In genomic region chr21:45476582-45476981, GRCh38 we compare ENCODE assay signal across 21 cellular contexts.
DNase-seq lines count a peak whose midpoint lies in the region; ATAC-seq and TF ChIP-seq lines count a peak whose summit lies in the region.
"Had no signal": no experiment of that assay in that cellular context is flagged by ENCODE, and none has a peak within 500 bp of the region (broad histone marks: within the 10 kb centered on the region; RNA-seq: fewer than 3 reads in every experiment).

No MANE protein-coding gene starts in this region.

- no peaks in the 10 kb centered on the region for H3K9me3 ChIP-seq in CD8-positive, alpha-beta memory T cell (ENCODE audit: low read length)
- H3K9me3 ChIP-seq: left ventricle myocardium inferior, vagina had no signal

- no peak overlapping the region for H3K27ac ChIP-seq in CD8-positive, alpha-beta memory T cell (ENCODE audit: low read depth, low read length)
- H3K27ac ChIP-seq: left ventricle myocardium inferior, PC-9, SK-N-MC, vagina had no signal

- ATAC-seq in activated CD8-positive, alpha-beta T cell treated with anti-CD3 and anti-CD28 coated beads, Interleukin-2, amount 10 ng/mL, durations not matched to agents 7 days and 5 days: no peak
- ATAC-seq in memory B cell (ENCODE audit: low read depth): no peak
- ATAC-seq: activated T-cell treated with anti-CD3 and anti-CD28 coated beads, Interleukin-2, amount 50 U/mL, for 4 hours had no signal

- no peak for TF ChIP-seq CTCF in CD14-positive monocyte (IDR thresholded peaks at IDR 0.05)

- H3K27ac Mint-ChIP-seq in CD14-positive monocyte (peak overlapping the region in 6 of 7 donors; percentile 4 to 64 (median 40)), memory B cell (peak overlapping the region; percentile 4)
- H3K27ac Mint-ChIP-seq in CD8-positive, alpha-beta memory T cell: peak overlapping the region in 6 of 8 donors; percentile 0 to 90 (median 80)
- peak overlapping the region; percentile 46 for H3K27ac Mint-ChIP-seq in activated CD8-positive, alpha-beta T cell treated with anti-CD3 and anti-CD28 coated beads, Interleukin-2, amount 10 ng/mL, durations not matched to agents 7 days and 5 days

- CTCF ChIA-PET in CD8-positive, alpha-beta memory T cell (lab: Charles Lee): interaction anchor here (3.1 kb wide), 1 partner anchor 121 kb away, joined by 12 read pairs; no protein-coding TSS in a partner anchor
- CTCF ChIA-PET in activated CD8-positive, alpha-beta T cell treated with anti-CD3 and anti-CD28 coated beads, Interleukin-2, amount 10 ng/mL, durations not matched to agents 7 days and 5 days (lab: Charles Lee): interaction anchor here (1.4 kb wide), 1 partner anchor 80 kb away, joined by 4 read pairs; no protein-coding TSS in a partner anchor

- intact Hi-C loops in CD14-positive monocyte (cut with micrococcal nuclease): loop anchor here (5.0 kb wide), 3 partner anchors 71 to 346 kb away; no protein-coding TSS in a partner anchor

- H3K9me3 Mint-ChIP-seq in CD14-positive monocyte (peaks cover 0 to 6% (median 0%) of the 10 kb centered on the region in 7 donors), memory B cell (no peaks in the 10 kb centered on the region)
- H3K9me3 Mint-ChIP-seq in CD8-positive, alpha-beta memory T cell: no peaks in the 10 kb centered on the region
- no peaks in the 10 kb centered on the region for H3K9me3 Mint-ChIP-seq in activated CD8-positive, alpha-beta T cell treated with anti-CD3 and anti-CD28 coated beads, Interleukin-2, amount 10 ng/mL, durations not matched to agents 7 days and 5 days (ENCODE audit: insufficient read depth)
- H3K9me3 Mint-ChIP-seq: activated T-cell treated with anti-CD3 and anti-CD28 coated beads, Interleukin-2, amount 50 U/mL, for 4 hours had no signal

- peaks cover 2 to 4% (median 3%) of the 10 kb centered on the region in 3 donors for H3K27me3 Mint-ChIP-seq in CD14-positive monocyte (ENCODE audit: low read depth in 3 of 3)
- no peaks in the 10 kb centered on the region for H3K27me3 Mint-ChIP-seq in CD8-positive, alpha-beta memory T cell
- H3K27me3 Mint-ChIP-seq in activated CD8-positive, alpha-beta T cell treated with anti-CD3 and anti-CD28 coated beads, Interleukin-2, amount 10 ng/mL, durations not matched to agents 7 days and 5 days (ENCODE audit: low read depth): no peaks in the 10 kb centered on the region
- H3K27me3 Mint-ChIP-seq in memory B cell: peaks cover 9% of the 10 kb centered on the region

- H3K4me1 ChIP-seq in CD8-positive, alpha-beta memory T cell (ENCODE audit: insufficient read depth, low read length): peaks cover 43% of the 10 kb centered on the region

- no peak for DNase-seq in CD14-positive monocyte (ENCODE audit: low spot score)
- DNase-seq in CD8-positive, alpha-beta memory T cell: no peak
- DNase-seq in activated CD8-positive, alpha-beta T cell treated with anti-CD3 and anti-CD28 coated beads, Interleukin-2, amount 10 ng/mL, durations not matched to agents 7 days and 5 days: no peak
- DNase-seq in memory B cell (ENCODE audit: low spot score in 2 of 2): no peak
- DNase-seq in NCI-H2081 (lab: John Stamatoyannopoulos, UW): no peak
- no peak for DNase-seq in ecto neural progenitor cell (ENCODE audit: low spot score)
- DNase-seq in SKM-1 (lab: John Stamatoyannopoulos, UW; ENCODE audit: unreplicated experiment): no peak
- DNase-seq: activated CD4-positive, alpha-beta T cell treated with anti-CD3 and anti-CD28 coated beads, Interleukin-2, amount 50 U/mL, for 1 hour; activated T-cell treated with anti-CD3 and anti-CD28 coated beads, Interleukin-2, amount 50 U/mL, for 4 hours; amniotic stem cell; central memory CD4-positive, alpha-beta T cell; DMS79; effector CD8-positive, alpha-beta T cell; left ventricle myocardium inferior; NCI-H1436 treated with DMSO at 0.1 percent for 48 hours; NCI-H226; PC-9; stimulated activated CD4-positive, alpha-beta T cell treated with anti-CD3 and anti-CD28 coated beads, Interleukin-2, amount 100 ng/mL, for 48 hours; substantia nigra had no signal

- H3K4me3 Mint-ChIP-seq in CD14-positive monocyte: peak overlapping the region in 1 of 2 donors; percentile 12
- H3K4me3 Mint-ChIP-seq in CD8-positive, alpha-beta memory T cell: peak overlapping the region in 6 of 7 donors; percentile 3 to 58 (median 32)
- H3K4me3 Mint-ChIP-seq in activated CD8-positive, alpha-beta T cell treated with anti-CD3 and anti-CD28 coated beads, Interleukin-2, amount 10 ng/mL, durations not matched to agents 7 days and 5 days: no peak overlapping the region
- H3K4me3 Mint-ChIP-seq in memory B cell: peak overlapping the region; percentile 39
- H3K4me3 Mint-ChIP-seq: activated T-cell treated with anti-CD3 and anti-CD28 coated beads, Interleukin-2, amount 50 U/mL, for 4 hours had no signal

- no peaks in the 10 kb centered on the region for H3K36me3 ChIP-seq in CD8-positive, alpha-beta memory T cell (ENCODE audit: insufficient read depth, low read length)

- H3K4me1 Mint-ChIP-seq in CD14-positive monocyte: peaks cover 31% of the 10 kb centered on the region
- H3K4me1 Mint-ChIP-seq in CD8-positive, alpha-beta memory T cell: peaks cover 25 to 31% (median 29%) of the 10 kb centered on the region in 3 donors
- peaks cover 24% of the 10 kb centered on the region for H3K4me1 Mint-ChIP-seq in activated CD8-positive, alpha-beta T cell treated with anti-CD3 and anti-CD28 coated beads, Interleukin-2, amount 10 ng/mL, durations not matched to agents 7 days and 5 days (ENCODE audit: low read depth)
- H3K4me1 Mint-ChIP-seq in memory B cell: peaks cover 28% of the 10 kb centered on the region

- POLR2A ChIA-PET in CD8-positive, alpha-beta memory T cell (lab: Charles Lee): no interaction called here
- POLR2A ChIA-PET in activated CD8-positive, alpha-beta T cell treated with anti-CD3 and anti-CD28 coated beads, Interleukin-2, amount 10 ng/mL, durations not matched to agents 7 days and 5 days (lab: Charles Lee): no interaction called here

- no peaks in the 10 kb centered on the region for H3K36me3 Mint-ChIP-seq in CD14-positive monocyte
- no peaks in the 10 kb centered on the region for H3K36me3 Mint-ChIP-seq in CD8-positive, alpha-beta memory T cell
- H3K36me3 Mint-ChIP-seq in activated CD8-positive, alpha-beta T cell treated with anti-CD3 and anti-CD28 coated beads, Interleukin-2, amount 10 ng/mL, durations not matched to agents 7 days and 5 days (ENCODE audit: low read depth): no peaks in the 10 kb centered on the region
- H3K36me3 Mint-ChIP-seq in memory B cell: peaks cover 4% of the 10 kb centered on the region

- no peak overlapping the region for H3K4me3 ChIP-seq in CD8-positive, alpha-beta memory T cell (ENCODE audit: low read length)
- H3K4me3 ChIP-seq: left ventricle myocardium inferior, PC-9, SK-N-MC, vagina had no signal

- H3K27me3 ChIP-seq in CD8-positive, alpha-beta memory T cell (ENCODE audit: insufficient read depth, low read length, poor library complexity, severe bottlenecking): no peaks in the 10 kb centered on the region
- H3K27me3 ChIP-seq: vagina had no signal

Comparison
In these comparisons a context has a peak if more than half of its experiments do, and no peak if none do; other contexts are left out.
1. H3K27ac Mint-ChIP-seq: peak in every context shown above with its lines; median percentile 80 in CD8-positive, alpha-beta memory T cell; 46 in activated CD8-positive, alpha-beta T cell treated with anti-CD3 and anti-CD28 coated beads, Interleukin-2, amount 10 ng/mL, durations not matched to agents 7 days and 5 days; 40 in CD14-positive monocyte; 4 in memory B cell.